11 cellular contexts compared by ENCODE assay signal in the genomic region with DNA sequence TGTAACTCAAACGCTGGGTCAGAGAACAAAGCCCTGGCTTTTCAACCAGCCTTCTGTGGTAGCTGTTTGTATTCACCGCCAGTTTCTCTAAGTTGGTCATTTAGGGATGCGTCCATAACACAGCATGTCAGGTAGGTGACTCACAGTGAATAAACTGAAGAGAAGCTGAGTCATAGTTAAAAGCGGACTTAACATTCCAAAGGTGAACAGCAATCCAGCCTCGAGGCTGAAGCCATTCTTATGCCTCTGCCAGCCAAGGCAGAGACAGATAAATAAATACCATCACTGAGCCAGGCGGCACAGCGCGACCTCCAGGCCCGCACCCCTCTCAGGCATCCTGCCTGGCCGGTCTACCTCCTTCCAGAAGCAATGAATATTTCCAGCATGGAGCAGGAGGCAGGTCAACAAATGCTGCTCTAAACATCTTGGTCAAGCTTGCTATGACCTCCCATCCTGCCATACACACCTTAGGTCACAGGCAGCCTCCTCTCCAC. TPM values are rescaled to one million over a fixed set of nuclear protein-coding genes. Genes with fewer than 3 reads are reported as not detected.
A peak's percentile ranks its signal among the peaks of the same experiment; 100 is the strongest.
DNase-seq lines count a peak whose midpoint lies in the region; ATAC-seq, FAIRE-seq and TF ChIP-seq lines count a peak whose summit lies in the region.
"Had no signal": no experiment of that assay in that cellular context is flagged by ENCODE, and none has a peak within 500 bp of the region (broad histone marks: within the 10 kb centered on the region; RNA-seq: fewer than 3 reads in every experiment).

No MANE protein-coding gene starts in this region.

- H3K79me2 ChIP-seq in endothelial cell of umbilical vein (ENCODE audit: control insufficient read depth, insufficient read depth, low read length): no peaks in the 10 kb centered on the region
- H3K79me2 ChIP-seq in neural progenitor cell (ENCODE audit: low read depth): no peaks in the 10 kb centered on the region

- intact Hi-C loops in endothelial cell of umbilical vein (cut with micrococcal nuclease): loop anchor here (5.0 kb wide), 1 partner anchor 920 kb away; no protein-coding TSS in a partner anchor

- dilution Hi-C loops in endothelial cell of umbilical vein (cut with MboI; ENCODE audit: extremely low pct_ligation_motif_present, low sequenced_read_pairs): no loop called here

- TF ChIP-seq CTCF in BJ (IDR thresholded peaks at IDR 0.05; ENCODE audit: insufficient read depth, low read depth, low read length) (no peak), endothelial cell of umbilical vein (IDR thresholded peaks at IDR 0.05; ENCODE audit: extremely low read depth in 1 of 2, insufficient read depth in 1 of 2, low read depth in 1 of 2, low read length in 2 of 2) (no peak), neural progenitor cell (IDR thresholded peaks at IDR 0.05) (no peak)

- H4K20me1 ChIP-seq in endothelial cell of umbilical vein (replicated peaks; ENCODE audit: control insufficient read depth, extremely low read depth, insufficient read depth, low read length) (no peaks in the 10 kb centered on the region), neural progenitor cell (ENCODE audit: low read depth) (no peaks in the 10 kb centered on the region)

- no peaks in the 10 kb centered on the region for H3K9me3 ChIP-seq in endothelial cell of umbilical vein (replicated peaks; ENCODE audit: control insufficient read depth, insufficient read depth, low read length)
- H3K9me3 ChIP-seq in neural progenitor cell (ENCODE audit: low read depth): no peaks in the 10 kb centered on the region
- H3K9me3 ChIP-seq in effector memory CD4-positive, alpha-beta T cell (ENCODE audit: control insufficient read depth, low read length): no peaks in the 10 kb centered on the region

- H2AFZ ChIP-seq in endothelial cell of umbilical vein (ENCODE audit: low read depth, low read length) (no peak overlapping the region), neural progenitor cell (replicated peaks) (no peak overlapping the region)

- H3K9me1 ChIP-seq in endothelial cell of umbilical vein (replicated peaks; ENCODE audit: control insufficient read depth, extremely low read depth, insufficient read depth, low read length): no peaks in the 10 kb centered on the region

- peak; percentile 64 for FAIRE-seq in endothelial cell of umbilical vein (lab: Jason Lieb, UNC)

- POLR2A ChIA-PET in BJ (lab: Charles Lee): no interaction called here
- POLR2A ChIA-PET in endothelial cell of umbilical vein (lab: Charles Lee): no interaction called here

- H3K4me1 Mint-ChIP-seq in neural progenitor cell: peaks cover 17% of the 10 kb centered on the region
- H3K4me1 Mint-ChIP-seq: stimulated activated effector memory CD8-positive, alpha-beta T cell treated with anti-CD3 and anti-CD28 coated beads, Interleukin-12 subunit alpha, Interleukin-12 subunit beta, amount 100 ng/mL, for 72 hours had no signal

- BruUV-seq in endothelial cell of umbilical vein (replicated peaks; lab: Mats Ljungman, UMichigan): no TSS peak

- no peak for TF ChIP-seq POLR2A in endothelial cell of umbilical vein (IDR thresholded peaks at IDR 0.05; ENCODE audit: low read depth, low read length)

- CTCF ChIA-PET in BJ (lab: Yijun Ruan, JAX): no interaction called here
- CTCF ChIA-PET in endothelial cell of umbilical vein (lab: Charles Lee): no interaction called here

- H3K4me2 ChIP-seq in endothelial cell of umbilical vein (ENCODE audit: insufficient read depth, low read length) (no peak overlapping the region), neural progenitor cell (no peak overlapping the region)

- no peak overlapping the region for H3K4me3 ChIP-seq in BJ (ENCODE audit: low read depth, low read length)
- H3K4me3 ChIP-seq in endothelial cell of umbilical vein (replicated peaks in 1 of 3; ENCODE audit: insufficient read depth in 1 of 3, low read depth in 1 of 3, low read length in 3 of 3): no peak overlapping the region
- H3K4me3 ChIP-seq in neural progenitor cell: no peak overlapping the region
- no peak overlapping the region for H3K4me3 ChIP-seq in effector memory CD4-positive, alpha-beta T cell (ENCODE audit: insufficient read depth, low read depth, low read length, poor library complexity, severe bottlenecking)

- H3K9ac ChIP-seq in endothelial cell of umbilical vein (replicated peaks; ENCODE audit: extremely low read depth, insufficient read depth, low read length) (no peak overlapping the region), neural progenitor cell (no peak overlapping the region)

- DNase-seq in BJ (ENCODE audit: low read depth) (peak; percentile 65), M059J (ENCODE audit: low read depth) (peak; percentile 98), endothelial cell of umbilical vein (ENCODE audit: low read depth, low spot score) (peak; percentile 7), neural progenitor cell (ENCODE audit: low spot score) (peak; percentile 16), D341Med (ENCODE audit: low spot score) (no peak), putamen (ENCODE audit: low spot score) (no peak)
- no peak for DNase-seq in effector memory CD4-positive, alpha-beta T cell
- DNase-seq: activated naive CD4-positive, alpha-beta T cell had no signal

- no peak overlapping the region for H3K4me3 Mint-ChIP-seq in neural progenitor cell
- H3K4me3 Mint-ChIP-seq: stimulated activated effector memory CD8-positive, alpha-beta T cell treated with anti-CD3 and anti-CD28 coated beads, Interleukin-12 subunit alpha, Interleukin-12 subunit beta, amount 100 ng/mL, for 72 hours had no signal

- H3K27me3 ChIP-seq in BJ (ENCODE audit: control insufficient read depth, insufficient read depth, low read length) (no peaks in the 10 kb centered on the region; the same call in 1 of the 2 replicates), endothelial cell of umbilical vein (ENCODE audit: control insufficient read depth in 2 of 2, insufficient read depth in 2 of 2, low read length in 2 of 2) (peaks cover 4 to 8% of the 10 kb centered on the region in 2 experiments), neural progenitor cell (no peaks in the 10 kb centered on the region)
- no peaks in the 10 kb centered on the region for H3K27me3 ChIP-seq in effector memory CD4-positive, alpha-beta T cell (replicated peaks; ENCODE audit: control insufficient read depth, insufficient read depth, low read length, poor library complexity, severe bottlenecking)

- H3K36me3 Mint-ChIP-seq in neural progenitor cell: peaks cover 2% of the 10 kb centered on the region
- H3K36me3 Mint-ChIP-seq: stimulated activated effector memory CD8-positive, alpha-beta T cell treated with anti-CD3 and anti-CD28 coated beads, Interleukin-12 subunit alpha, Interleukin-12 subunit beta, amount 100 ng/mL, for 72 hours had no signal

- H3K36me3 ChIP-seq in BJ (ENCODE audit: control insufficient read depth, insufficient read depth, low read length): no peaks in the 10 kb centered on the region
- H3K36me3 ChIP-seq in endothelial cell of umbilical vein (ENCODE audit: control insufficient read depth in 2 of 2, extremely low read depth in 1 of 2, insufficient read depth in 2 of 2, low read length in 2 of 2): no peaks in the 10 kb centered on the region
- H3K36me3 ChIP-seq in neural progenitor cell: no peaks in the 10 kb centered on the region
- H3K36me3 ChIP-seq in effector memory CD4-positive, alpha-beta T cell (ENCODE audit: control insufficient read depth, insufficient read depth, low read length): no peaks in the 10 kb centered on the region

- H3K9me3 Mint-ChIP-seq in neural progenitor cell: peaks cover 15% of the 10 kb centered on the region
- H3K9me3 Mint-ChIP-seq: stimulated activated effector memory CD8-positive, alpha-beta T cell treated with anti-CD3 and anti-CD28 coated beads, Interleukin-12 subunit alpha, Interleukin-12 subunit beta, amount 100 ng/mL, for 72 hours had no signal

- peaks cover 17% of the 10 kb centered on the region for H3K27me3 Mint-ChIP-seq in neural progenitor cell (ENCODE audit: insufficient read depth, low read depth)

- H3K27ac Mint-ChIP-seq in neural progenitor cell: no peak overlapping the region
- H3K27ac Mint-ChIP-seq: stimulated activated effector memory CD8-positive, alpha-beta T cell treated with anti-CD3 and anti-CD28 coated beads, Interleukin-12 subunit alpha, Interleukin-12 subunit beta, amount 100 ng/mL, for 72 hours had no signal

- no peak for ATAC-seq in HG03460 (IDR thresholded peaks at IDR 0.05; ENCODE audit: unreplicated experiment)
- ATAC-seq: stimulated activated effector memory CD8-positive, alpha-beta T cell treated with anti-CD3 and anti-CD28 coated beads, Interleukin-12 subunit alpha, Interleukin-12 subunit beta, amount 100 ng/mL, for 72 hours had no signal

- no peak overlapping the region for H3K27ac ChIP-seq in endothelial cell of umbilical vein (ENCODE audit: insufficient read depth, low read depth, low read length)
- H3K27ac ChIP-seq in neural progenitor cell: no peak overlapping the region
- H3K27ac ChIP-seq in effector memory CD4-positive, alpha-beta T cell (ENCODE audit: insufficient read depth, low read length, poor library complexity, severe bottlenecking): no peak overlapping the region

- H3F3A ChIP-seq in neural progenitor cell (ENCODE audit: low read depth): no peaks in the 10 kb centered on the region

- peaks cover 4% of the 10 kb centered on the region for H3K4me1 ChIP-seq in endothelial cell of umbilical vein (ENCODE audit: control insufficient read depth, extremely low read depth, insufficient read depth, low read length)
- no peaks in the 10 kb centered on the region for H3K4me1 ChIP-seq in neural progenitor cell
- H3K4me1 ChIP-seq in effector memory CD4-positive, alpha-beta T cell (ENCODE audit: control insufficient read depth, insufficient read depth, low read length, poor library complexity, severe bottlenecking): no peaks in the 10 kb centered on the region

TF ChIP-seq in endothelial cell of umbilical vein, 7 proteins besides CTCF, POLR2A, EP300 and RAD21:
- TF ChIP-seq GATA2 (IDR thresholded peaks at IDR 0.05; ENCODE audit: insufficient read depth, insufficient read length, low read depth, low read length): no peak
- peak; percentile 32 for TF ChIP-seq FOS (IDR thresholded peaks at IDR 0.05; ENCODE audit: borderline replicate concordance, insufficient read depth, low read length)
- TF ChIP-seq JUN (IDR thresholded peaks at IDR 0.05; ENCODE audit: borderline replicate concordance, insufficient read depth, insufficient read length, low read depth): peak; percentile 25

RNA-seq across cellular contexts. Expression of gene CACNG4, which starts 12.4 kb away (rescaled TPM):
- 0.02 and 0.06 TPM in 2 replicates for polyA plus RNA-seq in BJ (2011; rRNA removed)
- 0.05 TPM in 1 of 2 replicates, not detected in the other for polyA minus RNA-seq in BJ (2011; rRNA and poly(A)+ RNA removed)
- total RNA-seq in M059J (2014; rRNA removed; shearing (Covaris generic)): 3.0 and 5.5 TPM in 2 replicates
- not detected in 2 replicates for total RNA-seq in endothelial cell of umbilical vein
- not detected in 2 replicates for polyA plus RNA-seq in endothelial cell of umbilical vein
- polyA plus RNA-seq in endothelial cell of umbilical vein (2011; cell fraction: cytosol; rRNA removed): 0.01 TPM in 1 of 2 replicates, not detected in the other
- polyA plus RNA-seq in endothelial cell of umbilical vein (2011; cell fraction: nucleus; rRNA removed): not detected in 2 replicates
- not detected in 2 replicates for polyA plus RNA-seq in endothelial cell of umbilical vein (2012)
- polyA minus RNA-seq in endothelial cell of umbilical vein: not detected in 2 replicates
- not detected for polyA minus RNA-seq in endothelial cell of umbilical vein (2011; cell fraction: cytosol; rRNA and poly(A)+ RNA removed)
- not detected in 2 replicates for polyA minus RNA-seq in endothelial cell of umbilical vein (2011; cell fraction: nucleus; rRNA and poly(A)+ RNA removed)
- 0.34 and 1.2 TPM in 2 replicates for total RNA-seq in neural progenitor cell (ENCODE audit: low replicate concordance)
- total RNA-seq: mononuclear cell had no signal

Comparison
In these comparisons a context has a peak if more than half of its experiments do, and no peak if none do; other contexts are left out.
1. DNase-seq: peak in BJ (single experiment), M059J (single experiment), endothelial cell of umbilical vein (single experiment) and neural progenitor cell (single experiment); none in effector memory CD4-positive, alpha-beta T cell (0 of 3), D341Med (single experiment) and putamen (single experiment).